8 cellular contexts compared by ENCODE assay signal in genomic region chr10:12196531-12197211, GRCh38. TPM values are rescaled to one million over a fixed set of nuclear protein-coding genes. Genes with fewer than 3 reads are reported as not detected.
DNase-seq lines count a peak whose midpoint lies in the region; ATAC-seq, FAIRE-seq and TF ChIP-seq lines count a peak whose summit lies in the region.

No MANE protein-coding gene starts in this region.

- no peak overlapping the region for H3K4ac ChIP-seq in neuronal stem cell (ENCODE audit: low read length)

- H3K18ac ChIP-seq in neuronal stem cell (ENCODE audit: low read length), result peak overlapping the region; percentile 4

- H3K79me2 ChIP-seq in DND-41 (ENCODE audit: insufficient read depth, low read length), result peaks cover 95% of the 10 kb centered on the region

- H3K9ac ChIP-seq in DND-41 (ENCODE audit: low read depth, low read length) (peak overlapping the region; percentile 78), duodenal mucosa (ENCODE audit: low read depth in 1 of 2, low read length in 2 of 2) (peak overlapping the region; percentile 69 to 73), neuronal stem cell (ENCODE audit: low read depth, low read length, poor library complexity) (peak overlapping the region; percentile 93)

- H2AK5ac ChIP-seq in neuronal stem cell (ENCODE audit: low read depth, low read length), result no peak overlapping the region

- TF ChIP-seq CTCF in DND-41 (IDR thresholded peaks at IDR 0.05; ENCODE audit: borderline replicate concordance, extremely low read depth, low read length, poor library complexity, severe bottlenecking), result no peak

- H2BK120ac ChIP-seq in neuronal stem cell (ENCODE audit: low read depth, low read length), result no peak overlapping the region

- FAIRE-seq in GM19239 (lab: Jason Lieb, UNC), result no peak

- H4K20me1 ChIP-seq in DND-41 (ENCODE audit: insufficient read depth, low read length), result peaks cover 19% of the 10 kb centered on the region; the same call in 1 of the 2 replicates

- no peaks in the 10 kb centered on the region for H3K9me3 ChIP-seq in DND-41 (ENCODE audit: insufficient read depth, low read length, severe bottlenecking)
- H3K9me3 ChIP-seq in MG63, result no peaks in the 10 kb centered on the region
- no peaks in the 10 kb centered on the region for H3K9me3 ChIP-seq in duodenal mucosa (ENCODE audit: control insufficient read depth in 1 of 2, low read length in 2 of 2)
- no peaks in the 10 kb centered on the region for H3K9me3 ChIP-seq in neuronal stem cell (replicated peaks in 1 of 2; ENCODE audit: control insufficient read depth in 2 of 2, insufficient read depth in 1 of 2, low read depth in 1 of 2, low read length in 2 of 2)

- no peak overlapping the region for H4K8ac ChIP-seq in neuronal stem cell (ENCODE audit: low read depth, low read length)

- DNase-seq in DND-41 (no peak), MG63 (no peak), neuronal stem cell (ENCODE audit: low spot score) (no peak), HuH-7.5 (ENCODE audit: low spot score) (no peak), GM19239 (ENCODE audit: insufficient read length, low spot score) (no peak), midbrain (lab: John Stamatoyannopoulos, UW) (no peak)

- H3K27me3 ChIP-seq in DND-41 (ENCODE audit: insufficient read depth, low read length, poor library complexity), result no peaks in the 10 kb centered on the region
- no peaks in the 10 kb centered on the region for H3K27me3 ChIP-seq in MG63
- no peaks in the 10 kb centered on the region for H3K27me3 ChIP-seq in duodenal mucosa (ENCODE audit: control insufficient read depth in 1 of 2, insufficient read depth in 2 of 2, low read length in 2 of 2)
- no peaks in the 10 kb centered on the region for H3K27me3 ChIP-seq in neuronal stem cell (ENCODE audit: control insufficient read depth in 3 of 3, insufficient read depth in 3 of 3, low read depth in 1 of 3, low read length in 3 of 3)

- no peak overlapping the region for H3K14ac ChIP-seq in neuronal stem cell (ENCODE audit: low read length)

- H2BK15ac ChIP-seq in neuronal stem cell (ENCODE audit: low read length), result no peak overlapping the region

- ATAC-seq in DND-41 (ENCODE audit: insufficient read depth, low read depth), result no peak
- no peak for ATAC-seq in HG03439 (IDR thresholded peaks at IDR 0.05; ENCODE audit: unreplicated experiment)

- H3K36me3 ChIP-seq in DND-41 (ENCODE audit: insufficient read depth, low read length), result peaks cover 39% of the 10 kb centered on the region
- H3K36me3 ChIP-seq in MG63, result peaks cover 31% of the 10 kb centered on the region
- H3K36me3 ChIP-seq in duodenal mucosa (ENCODE audit: control insufficient read depth in 1 of 2, insufficient read depth in 2 of 2, low read length in 2 of 2), result peaks cover 4 to 27% of the 10 kb centered on the region in 2 donors
- peaks cover 15 to 49% of the 10 kb centered on the region in 2 donors for H3K36me3 ChIP-seq in neuronal stem cell (replicated peaks in 1 of 2; ENCODE audit: control insufficient read depth in 2 of 2, insufficient read depth in 2 of 2, low read length in 2 of 2)

- peaks cover 44% of the 10 kb centered on the region for H3K4me1 ChIP-seq in DND-41 (ENCODE audit: insufficient read depth, low read length)
- H3K4me1 ChIP-seq in duodenal mucosa (ENCODE audit: control insufficient read depth in 1 of 2, insufficient read depth in 2 of 2, low read length in 2 of 2), result peaks cover 8 to 21% of the 10 kb centered on the region in 2 donors
- peaks cover 0 to 2% of the 10 kb centered on the region in 2 donors for H3K4me1 ChIP-seq in neuronal stem cell (ENCODE audit: control insufficient read depth in 2 of 2, insufficient read depth in 1 of 2, low read depth in 1 of 2, low read length in 2 of 2)

- no peak overlapping the region for H4K91ac ChIP-seq in neuronal stem cell (ENCODE audit: low read depth, low read length, poor library complexity)

- H3K23ac ChIP-seq in neuronal stem cell (ENCODE audit: low read depth, low read length, poor library complexity), result no peak overlapping the region

- WGBS in neuronal stem cell (ENCODE audit: extremely low coverage in 2 of 2, insufficient read length in 2 of 2, insufficient replicate concordance in 1 of 2), 2 donors, result no CpG with 5 or more reads among the region's 15 CpGs

- H2BK5ac ChIP-seq in neuronal stem cell (ENCODE audit: low read length), result peak overlapping the region; percentile 78

- H3K79me1 ChIP-seq in neuronal stem cell (ENCODE audit: low read depth, low read length), result peaks cover 5% of the 10 kb centered on the region

- H2BK12ac ChIP-seq in neuronal stem cell (ENCODE audit: low read length), result no peak overlapping the region

- H3K4me3 ChIP-seq in DND-41 (ENCODE audit: low read depth in 1 of 2, low read length in 2 of 2) (peak overlapping the region; percentile 77 to 78), MG63 (peak overlapping the region; percentile 87), duodenal mucosa (ENCODE audit: low read depth in 1 of 2, low read length in 2 of 2) (peak overlapping the region; percentile 96 to 98), neuronal stem cell (ENCODE audit: low read length in 2 of 2) (peak overlapping the region; percentile 91 to 96)

- H3K4me2 ChIP-seq in DND-41 (ENCODE audit: insufficient read depth, low read length), result peak overlapping the region; percentile 85
- peak overlapping the region; percentile 60 for H3K4me2 ChIP-seq in neuronal stem cell (ENCODE audit: insufficient read depth, low read length, poor library complexity, severe bottlenecking)

- H2AFZ ChIP-seq in DND-41 (ENCODE audit: low read depth, low read length), result peak overlapping the region; percentile 95
- H2AFZ ChIP-seq in neuronal stem cell (ENCODE audit: low read length), result peak overlapping the region; percentile 91

- peak overlapping the region; percentile 97 for H3K27ac ChIP-seq in DND-41 (ENCODE audit: low read length)
- peak overlapping the region; percentile 74 for H3K27ac ChIP-seq in duodenal mucosa (ENCODE audit: low read depth, low read length)
- peak overlapping the region; percentile 83 for H3K27ac ChIP-seq in neuronal stem cell (replicated peaks; ENCODE audit: low read length)

RNA-seq across cellular contexts. Expression of gene CDC123, which starts 0.7 kb away (rescaled TPM):
- 201 and 294 TPM in 2 replicates for total RNA-seq in MG63 (2014; rRNA removed; shearing (Covaris generic); ENCODE audit: low replicate concordance)
- 121 TPM for polyA plus RNA-seq in neuronal stem cell (2013, experiment 1 of 2)
- polyA plus RNA-seq in neuronal stem cell (2013, experiment 2 of 2), result 123 TPM

RNA-seq across cellular contexts. Expression of gene NUDT5, which starts 1.0 kb away (rescaled TPM):
- 67.7 and 78.4 TPM in 2 replicates for total RNA-seq in MG63 (2014; rRNA removed; shearing (Covaris generic); ENCODE audit: low replicate concordance)
- 54.4 TPM for polyA plus RNA-seq in neuronal stem cell (2013, experiment 1 of 2)
- polyA plus RNA-seq in neuronal stem cell (2013, experiment 2 of 2), result 59.3 TPM
